In the genomic region with DNA sequence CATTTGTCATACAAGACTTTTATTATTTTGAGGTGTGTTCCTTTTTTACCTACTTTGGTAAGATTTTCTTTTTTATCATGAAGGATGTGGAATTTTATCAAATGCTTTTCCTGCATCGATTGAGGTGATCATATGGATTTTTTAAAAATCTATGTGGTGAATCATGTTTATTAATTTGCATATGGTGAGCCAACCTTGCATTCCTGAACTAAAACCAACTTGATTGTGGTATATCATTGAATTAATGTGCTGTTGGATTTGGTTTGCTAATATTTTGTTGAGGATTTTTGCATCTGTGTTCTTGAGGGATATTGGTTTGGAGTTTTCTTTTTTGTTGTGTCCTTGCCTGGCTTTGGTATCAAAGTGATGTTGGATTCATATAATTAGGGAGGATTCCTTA, we compare ENCODE assay signal across 2 cellular contexts.
TF ChIP-seq lines count a peak whose summit lies in the region.

No MANE protein-coding gene starts in this region.

TF ChIP-seq in SK-N-SH treated with all-trans-retinoic acid at 6 μM for 48 hours, 23 proteins besides CTCF, POLR2A, EP300 and RAD21 (continued from another document):
- TF ChIP-seq, protein P1, sequence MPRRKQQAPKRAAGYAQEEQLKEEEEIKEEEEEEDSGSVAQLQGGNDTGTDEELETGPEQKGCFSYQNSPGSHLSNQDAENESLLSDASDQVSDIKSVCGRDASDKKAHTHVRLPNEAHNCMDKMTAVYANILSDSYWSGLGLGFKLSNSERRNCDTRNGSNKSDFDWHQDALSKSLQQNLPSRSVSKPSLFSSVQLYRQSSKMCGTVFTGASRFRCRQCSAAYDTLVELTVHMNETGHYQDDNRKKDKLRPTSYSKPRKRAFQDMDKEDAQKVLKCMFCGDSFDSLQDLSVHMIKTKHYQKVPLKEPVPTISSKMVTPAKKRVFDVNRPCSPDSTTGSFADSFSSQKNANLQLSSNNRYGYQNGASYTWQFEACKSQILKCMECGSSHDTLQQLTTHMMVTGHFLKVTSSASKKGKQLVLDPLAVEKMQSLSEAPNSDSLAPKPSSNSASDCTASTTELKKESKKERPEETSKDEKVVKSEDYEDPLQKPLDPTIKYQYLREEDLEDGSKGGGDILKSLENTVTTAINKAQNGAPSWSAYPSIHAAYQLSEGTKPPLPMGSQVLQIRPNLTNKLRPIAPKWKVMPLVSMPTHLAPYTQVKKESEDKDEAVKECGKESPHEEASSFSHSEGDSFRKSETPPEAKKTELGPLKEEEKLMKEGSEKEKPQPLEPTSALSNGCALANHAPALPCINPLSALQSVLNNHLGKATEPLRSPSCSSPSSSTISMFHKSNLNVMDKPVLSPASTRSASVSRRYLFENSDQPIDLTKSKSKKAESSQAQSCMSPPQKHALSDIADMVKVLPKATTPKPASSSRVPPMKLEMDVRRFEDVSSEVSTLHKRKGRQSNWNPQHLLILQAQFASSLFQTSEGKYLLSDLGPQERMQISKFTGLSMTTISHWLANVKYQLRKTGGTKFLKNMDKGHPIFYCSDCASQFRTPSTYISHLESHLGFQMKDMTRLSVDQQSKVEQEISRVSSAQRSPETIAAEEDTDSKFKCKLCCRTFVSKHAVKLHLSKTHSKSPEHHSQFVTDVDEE (CRISPR knock-in tag; IDR thresholded peaks at IDR 0.05) = no peak
- TF ChIP-seq ZC3H10 (CRISPR knock-in tag; IDR thresholded peaks at IDR 0.05) = no peak

TF ChIP-seq in SK-N-SH, 30 proteins besides CTCF, POLR2A, EP300 and RAD21 (continued from another document):
- TF ChIP-seq, protein P2, sequence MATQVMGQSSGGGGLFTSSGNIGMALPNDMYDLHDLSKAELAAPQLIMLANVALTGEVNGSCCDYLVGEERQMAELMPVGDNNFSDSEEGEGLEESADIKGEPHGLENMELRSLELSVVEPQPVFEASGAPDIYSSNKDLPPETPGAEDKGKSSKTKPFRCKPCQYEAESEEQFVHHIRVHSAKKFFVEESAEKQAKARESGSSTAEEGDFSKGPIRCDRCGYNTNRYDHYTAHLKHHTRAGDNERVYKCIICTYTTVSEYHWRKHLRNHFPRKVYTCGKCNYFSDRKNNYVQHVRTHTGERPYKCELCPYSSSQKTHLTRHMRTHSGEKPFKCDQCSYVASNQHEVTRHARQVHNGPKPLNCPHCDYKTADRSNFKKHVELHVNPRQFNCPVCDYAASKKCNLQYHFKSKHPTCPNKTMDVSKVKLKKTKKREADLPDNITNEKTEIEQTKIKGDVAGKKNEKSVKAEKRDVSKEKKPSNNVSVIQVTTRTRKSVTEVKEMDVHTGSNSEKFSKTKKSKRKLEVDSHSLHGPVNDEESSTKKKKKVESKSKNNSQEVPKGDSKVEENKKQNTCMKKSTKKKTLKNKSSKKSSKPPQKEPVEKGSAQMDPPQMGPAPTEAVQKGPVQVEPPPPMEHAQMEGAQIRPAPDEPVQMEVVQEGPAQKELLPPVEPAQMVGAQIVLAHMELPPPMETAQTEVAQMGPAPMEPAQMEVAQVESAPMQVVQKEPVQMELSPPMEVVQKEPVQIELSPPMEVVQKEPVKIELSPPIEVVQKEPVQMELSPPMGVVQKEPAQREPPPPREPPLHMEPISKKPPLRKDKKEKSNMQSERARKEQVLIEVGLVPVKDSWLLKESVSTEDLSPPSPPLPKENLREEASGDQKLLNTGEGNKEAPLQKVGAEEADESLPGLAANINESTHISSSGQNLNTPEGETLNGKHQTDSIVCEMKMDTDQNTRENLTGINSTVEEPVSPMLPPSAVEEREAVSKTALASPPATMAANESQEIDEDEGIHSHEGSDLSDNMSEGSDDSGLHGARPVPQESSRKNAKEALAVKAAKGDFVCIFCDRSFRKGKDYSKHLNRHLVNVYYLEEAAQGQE (IDR thresholded peaks at IDR 0.05; ENCODE audit: low read depth, low read length) = no peak
- TF ChIP-seq SIN3A (IDR thresholded peaks at IDR 0.05; ENCODE audit: borderline replicate concordance, low read depth, low read length) (no peak), MXI1 (IDR thresholded peaks at IDR 0.05; ENCODE audit: low read depth, low read length) (no peak), RCOR1 (IDR thresholded peaks at IDR 0.05; ENCODE audit: low read length) (no peak), TAF1 (IDR thresholded peaks at IDR 0.05; ENCODE audit: borderline replicate concordance, low read depth, low read length) (no peak), YY1 (IDR thresholded peaks at IDR 0.05; ENCODE audit: low read depth) (no peak)
- TF ChIP-seq, protein P3, sequence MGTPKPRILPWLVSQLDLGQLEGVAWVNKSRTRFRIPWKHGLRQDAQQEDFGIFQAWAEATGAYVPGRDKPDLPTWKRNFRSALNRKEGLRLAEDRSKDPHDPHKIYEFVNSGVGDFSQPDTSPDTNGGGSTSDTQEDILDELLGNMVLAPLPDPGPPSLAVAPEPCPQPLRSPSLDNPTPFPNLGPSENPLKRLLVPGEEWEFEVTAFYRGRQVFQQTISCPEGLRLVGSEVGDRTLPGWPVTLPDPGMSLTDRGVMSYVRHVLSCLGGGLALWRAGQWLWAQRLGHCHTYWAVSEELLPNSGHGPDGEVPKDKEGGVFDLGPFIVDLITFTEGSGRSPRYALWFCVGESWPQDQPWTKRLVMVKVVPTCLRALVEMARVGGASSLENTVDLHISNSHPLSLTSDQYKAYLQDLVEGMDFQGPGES (IDR thresholded peaks at IDR 0.05; ENCODE audit: low read depth, low read length) = no peak
- TF ChIP-seq, protein P4, sequence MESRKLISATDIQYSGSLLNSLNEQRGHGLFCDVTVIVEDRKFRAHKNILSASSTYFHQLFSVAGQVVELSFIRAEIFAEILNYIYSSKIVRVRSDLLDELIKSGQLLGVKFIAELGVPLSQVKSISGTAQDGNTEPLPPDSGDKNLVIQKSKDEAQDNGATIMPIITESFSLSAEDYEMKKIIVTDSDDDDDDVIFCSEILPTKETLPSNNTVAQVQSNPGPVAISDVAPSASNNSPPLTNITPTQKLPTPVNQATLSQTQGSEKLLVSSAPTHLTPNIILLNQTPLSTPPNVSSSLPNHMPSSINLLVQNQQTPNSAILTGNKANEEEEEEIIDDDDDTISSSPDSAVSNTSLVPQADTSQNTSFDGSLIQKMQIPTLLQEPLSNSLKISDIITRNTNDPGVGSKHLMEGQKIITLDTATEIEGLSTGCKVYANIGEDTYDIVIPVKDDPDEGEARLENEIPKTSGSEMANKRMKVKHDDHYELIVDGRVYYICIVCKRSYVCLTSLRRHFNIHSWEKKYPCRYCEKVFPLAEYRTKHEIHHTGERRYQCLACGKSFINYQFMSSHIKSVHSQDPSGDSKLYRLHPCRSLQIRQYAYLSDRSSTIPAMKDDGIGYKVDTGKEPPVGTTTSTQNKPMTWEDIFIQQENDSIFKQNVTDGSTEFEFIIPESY (IDR thresholded peaks at IDR 0.05; ENCODE audit: borderline replicate concordance, low read depth) = no peak
